Comparison of ENCODE assay signal across 23 cellular contexts in the genomic region with DNA sequence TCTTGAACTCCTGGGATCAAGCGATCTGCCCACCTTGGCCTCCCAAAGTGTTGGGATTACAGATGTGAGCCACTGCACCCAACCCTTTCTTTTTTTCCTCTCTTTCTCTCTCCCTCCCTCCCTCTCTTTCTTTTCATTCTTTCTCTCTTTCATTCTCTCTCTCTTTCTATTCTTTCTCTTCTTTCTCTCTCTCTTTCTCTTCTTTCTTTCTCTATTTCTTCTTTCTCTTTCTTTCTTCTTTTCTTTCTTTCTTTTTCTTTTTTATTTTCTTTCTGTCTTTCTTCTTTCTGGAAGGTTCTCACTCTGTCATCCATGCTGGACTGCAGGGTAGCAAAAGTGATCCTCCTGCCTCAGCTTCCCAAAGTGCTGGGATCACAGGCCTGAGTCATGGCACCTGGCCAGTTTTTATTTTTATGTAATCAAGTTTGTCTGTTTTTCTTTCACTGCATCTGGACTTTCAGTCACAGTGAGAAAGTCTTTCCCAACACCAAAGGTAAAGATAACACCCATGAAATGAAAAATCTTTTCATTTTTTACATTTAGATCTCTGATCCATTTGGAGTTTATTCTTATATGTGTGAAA.
"Had no signal": no experiment of that assay in that cellular context is flagged by ENCODE, and none has a peak within 500 bp of the region (broad histone marks: within the 10 kb centered on the region; RNA-seq: fewer than 3 reads in every experiment).

No MANE protein-coding gene starts in this region.

- H3K9me3 Mint-ChIP-seq: T-cell had no signal

- H3K4me1 Mint-ChIP-seq: T-cell had no signal

- DNase-seq: Karpas-422, KG1, MG63, NCI-H1092 treated with DMSO at 0.1 percent for 48 hours, NCI-H1436, NCI-H187, NCI-H2029, NCI-H2081 treated with DMSO at 0.1 percent for 48 hours, NCI-H2171, NCI-H226, NCI-H446, NCI-H510A, NCI-H524 treated with DMSO at 0.1 percent for 48 hours, NCI-H69, NCI-H774, Right ventricle myocardium superior, RPMI8226, SIG-M5, SW 1271, T-cell had no signal

- H3K27ac ChIP-seq: HL-60, SJSA1, SK-N-MC had no signal

- H3K9me3 ChIP-seq: MG63, SJSA1 had no signal

- H3K36me3 Mint-ChIP-seq: T-cell had no signal

- ATAC-seq: T-cell had no signal

- H3K4me3 ChIP-seq: MG63, SJSA1, SK-N-MC had no signal

- H3K4me1 ChIP-seq: SJSA1 had no signal

- H3K27ac Mint-ChIP-seq: T-cell had no signal

- H3K36me3 ChIP-seq: MG63, SJSA1 had no signal

- H3K4me3 Mint-ChIP-seq: T-cell had no signal
